Comparison of ENCODE assay signal across 13 cellular contexts in the genomic region with DNA sequence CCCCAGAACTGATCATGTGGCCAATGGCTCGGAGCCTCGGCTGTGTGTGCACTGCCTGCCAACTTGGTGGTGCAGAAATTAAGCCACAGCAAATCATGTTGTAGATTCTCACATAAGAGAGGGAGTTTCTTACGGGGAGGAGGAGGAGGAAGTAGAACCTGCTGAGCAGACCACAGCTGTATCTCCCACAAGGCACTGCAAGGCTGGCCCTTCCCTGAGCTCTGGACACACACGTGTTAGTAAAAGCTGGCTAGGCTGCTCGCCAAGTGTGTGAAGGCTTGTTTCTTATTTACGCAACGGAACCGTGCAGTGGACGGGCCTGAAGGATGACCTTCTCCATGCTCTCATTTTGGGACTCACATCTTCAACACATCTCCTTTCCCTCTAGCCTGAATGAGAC. TPM values are rescaled to one million over a fixed set of nuclear protein-coding genes. Genes with fewer than 3 reads are reported as not detected.
A peak's percentile ranks its signal among the peaks of the same experiment; 100 is the strongest.
DNase-seq lines count a peak whose midpoint lies in the region; ATAC-seq and TF ChIP-seq lines count a peak whose summit lies in the region.
"Had no signal": no experiment of that assay in that cellular context is flagged by ENCODE, and none has a peak within 500 bp of the region (broad histone marks: within the 10 kb centered on the region; RNA-seq: fewer than 3 reads in every experiment).

No MANE protein-coding gene starts in this region.

- ATAC-seq in GM21576 (IDR thresholded peaks at IDR 0.05; ENCODE audit: unreplicated experiment), result peak; percentile 63
- ATAC-seq in heart right ventricle, result peak; percentile 19 to 75 (median 50)
- ATAC-seq in stimulated activated memory B cell treated with anti-CD40 and anti-IgM and Interleukin-4, amounts not matched to agents 10 μg/mL and 1 μg/mL and 100 μg/mL, for 72 hours, result no peak

- no peaks in the 10 kb centered on the region for H3K36me3 ChIP-seq in heart right ventricle

- no peaks in the 10 kb centered on the region for H3K36me3 Mint-ChIP-seq in stimulated activated memory B cell treated with anti-CD40 and anti-IgM and Interleukin-4, amounts not matched to agents 10 μg/mL and 1 μg/mL and 100 μg/mL, for 72 hours

- peak overlapping the region in 1 of 10 donors; percentile 56 for H3K27ac ChIP-seq in heart right ventricle
- H3K27ac ChIP-seq in substantia nigra (ENCODE audit: low read depth, low read length, poor library complexity, severe bottlenecking), result peak overlapping the region; percentile 78
- H3K27ac ChIP-seq: KMS-11 had no signal

- 88 to 92% methylated on average over 9 of the region's 9 CpGs for WGBS in heart right ventricle, 2 donors

- intact Hi-C loops in heart right ventricle (cut with DNase I), result loop anchor here in 3 of 10 donors (5.0 to 10.0 kb wide), 2 partner anchors 46 to 54 kb away; no protein-coding TSS in a partner anchor

- H3K4me3 Mint-ChIP-seq in stimulated activated memory B cell treated with anti-CD40 and anti-IgM and Interleukin-4, amounts not matched to agents 10 μg/mL and 1 μg/mL and 100 μg/mL, for 72 hours, result no peak overlapping the region
- H3K4me3 Mint-ChIP-seq: activated T-cell treated with anti-CD3 and anti-CD28 coated beads, Interleukin-2, amount 50 U/mL, for 24 hours; stimulated activated naive CD8-positive, alpha-beta T cell treated with anti-CD3 and anti-CD28 coated beads, Interleukin-15, Interleukin-2, amounts not matched to agents 100 ng/mL and 50 ng/mL, for 24 hours; T-helper 2 cell treated with Interferon-gamma antibody and Interleukin-4, amounts not matched to agents 5 μg/mL and 100 μg/mL, for 36 hours had no signal

- H3K9me3 ChIP-seq in heart right ventricle, result no peaks in the 10 kb centered on the region

- peaks cover 7% of the 10 kb centered on the region for H3K4me1 Mint-ChIP-seq in stimulated activated memory B cell treated with anti-CD40 and anti-IgM and Interleukin-4, amounts not matched to agents 10 μg/mL and 1 μg/mL and 100 μg/mL, for 72 hours

- H3K9me3 Mint-ChIP-seq in stimulated activated memory B cell treated with anti-CD40 and anti-IgM and Interleukin-4, amounts not matched to agents 10 μg/mL and 1 μg/mL and 100 μg/mL, for 72 hours, result no peaks in the 10 kb centered on the region
- H3K9me3 Mint-ChIP-seq: activated T-cell treated with anti-CD3 and anti-CD28 coated beads, Interleukin-2, amount 50 U/mL, for 24 hours; stimulated activated naive CD8-positive, alpha-beta T cell treated with anti-CD3 and anti-CD28 coated beads, Interleukin-15, Interleukin-2, amounts not matched to agents 100 ng/mL and 50 ng/mL, for 24 hours; T-helper 2 cell treated with Interferon-gamma antibody and Interleukin-4, amounts not matched to agents 5 μg/mL and 100 μg/mL, for 36 hours had no signal

- DNase-seq in NOMO-1 (lab: John Stamatoyannopoulos, UW; ENCODE audit: unreplicated experiment in 2 of 2), result peak; percentile 30 to 38
- DNase-seq in heart right ventricle, result peak in 1 of 2 donors; percentile 34
- DNase-seq in substantia nigra (lab: John Stamatoyannopoulos, UW), result peak in 29 of 49 donors; percentile 21 to 70 (median 51)
- DNase-seq in activated CD4-positive, alpha-beta T cell treated with anti-CD3 and anti-CD28 coated beads for 1 hour, result no peak
- DNase-seq in activated T-cell treated with anti-CD3 and anti-CD28 coated beads for 4 hours, result no peak
- DNase-seq in NCI-H2196 treated with DMSO at 0.1 percent for 48 hours (lab: John Stamatoyannopoulos, UW; ENCODE audit: unreplicated experiment), result no peak
- DNase-seq: activated T-cell treated with anti-CD3 and anti-CD28 coated beads, Interleukin-2, amount 50 U/mL, for 24 hours; NCI-H774 had no signal

- H3K4me1 ChIP-seq in heart right ventricle, result peaks cover 0 to 47% (median 18%) of the 10 kb centered on the region in 9 donors

- H3K4me3 ChIP-seq in heart right ventricle, result no peak overlapping the region

- TF ChIP-seq CTCF in heart right ventricle (IDR thresholded peaks at IDR 0.05), result no peak

- no peaks in the 10 kb centered on the region for H3K27me3 ChIP-seq in heart right ventricle

- H3K27ac Mint-ChIP-seq in stimulated activated memory B cell treated with anti-CD40 and anti-IgM and Interleukin-4, amounts not matched to agents 10 μg/mL and 1 μg/mL and 100 μg/mL, for 72 hours, result no peak overlapping the region
- H3K27ac Mint-ChIP-seq: activated T-cell treated with anti-CD3 and anti-CD28 coated beads, Interleukin-2, amount 50 U/mL, for 24 hours; stimulated activated naive CD8-positive, alpha-beta T cell treated with anti-CD3 and anti-CD28 coated beads, Interleukin-15, Interleukin-2, amounts not matched to agents 100 ng/mL and 50 ng/mL, for 24 hours; T-helper 2 cell treated with Interferon-gamma antibody and Interleukin-4, amounts not matched to agents 5 μg/mL and 100 μg/mL, for 36 hours had no signal

- peaks cover 10% of the 10 kb centered on the region for H3K27me3 Mint-ChIP-seq in stimulated activated memory B cell treated with anti-CD40 and anti-IgM and Interleukin-4, amounts not matched to agents 10 μg/mL and 1 μg/mL and 100 μg/mL, for 72 hours

RNA-seq across cellular contexts. Expression of gene QKI, which starts 15.7 kb away (rescaled TPM):
- 100 to 1,000 TPM; 386 to 551 (median 505) TPM for total RNA-seq in heart right ventricle
- polyA plus RNA-seq in heart right ventricle, result 10 to 100 TPM; 74.7 to 86.2 TPM

Comparison
In these comparisons a context has a peak if more than half of its experiments do, and no peak if none do; other contexts are left out.
1. DNase-seq: peak in NOMO-1 (2 of 2) and substantia nigra (29 of 49); none in activated CD4-positive, alpha-beta T cell treated with anti-CD3 and anti-CD28 coated beads for 1 hour (single experiment), activated T-cell treated with anti-CD3 and anti-CD28 coated beads for 4 hours (single experiment) and NCI-H2196 treated with DMSO at 0.1 percent for 48 hours (single experiment).